In genomic region chr10:127243490-127244272, GRCh38 we compare ENCODE assay signal across 9 cellular contexts. TPM values are rescaled to one million over a fixed set of nuclear protein-coding genes. Genes with fewer than 3 reads are reported as not detected.
A peak's percentile ranks its signal among the peaks of the same experiment; 100 is the strongest.
DNase-seq lines count a peak whose midpoint lies in the region; ATAC-seq lines count a peak whose summit lies in the region.
"Had no signal": no experiment of that assay in that cellular context is flagged by ENCODE, and none has a peak within 500 bp of the region (broad histone marks: within the 10 kb centered on the region; RNA-seq: fewer than 3 reads in every experiment).

No MANE protein-coding gene starts in this region.

- H3K4me3 Mint-ChIP-seq in activated T-helper 2 cell treated with anti-CD3 and anti-CD28 coated beads, Interferon-gamma antibody, Interleukin-2, Interleukin-4, amounts not matched to agents 10 μg/mL and 5 μg/mL and 100 μg/mL, durations not matched to agents 14 hours and 24 hours and 36 hours (ENCODE audit: low read depth) = no peak overlapping the region
- no peak overlapping the region for H3K4me3 Mint-ChIP-seq in stimulated activated naive CD8-positive, alpha-beta T cell treated with anti-CD3 and anti-CD28 coated beads, Interleukin-15, amount 100 ng/mL, for 72 hours
- H3K4me3 Mint-ChIP-seq: B cell had no signal

- no peak overlapping the region for H3K27ac Mint-ChIP-seq in activated T-helper 2 cell treated with anti-CD3 and anti-CD28 coated beads, Interferon-gamma antibody, Interleukin-2, Interleukin-4, amounts not matched to agents 10 μg/mL and 5 μg/mL and 100 μg/mL, durations not matched to agents 14 hours and 24 hours and 36 hours
- peak overlapping the region in 1 of 2 donors; percentile 43 for H3K27ac Mint-ChIP-seq in stimulated activated naive CD8-positive, alpha-beta T cell treated with anti-CD3 and anti-CD28 coated beads, Interleukin-15, amount 100 ng/mL, for 72 hours
- H3K27ac Mint-ChIP-seq: B cell had no signal

- no peaks in the 10 kb centered on the region for H3K36me3 Mint-ChIP-seq in activated T-helper 2 cell treated with anti-CD3 and anti-CD28 coated beads, Interferon-gamma antibody, Interleukin-2, Interleukin-4, amounts not matched to agents 10 μg/mL and 5 μg/mL and 100 μg/mL, durations not matched to agents 14 hours and 24 hours and 36 hours (ENCODE audit: low read depth)

- H3K9me3 Mint-ChIP-seq in activated T-helper 2 cell treated with anti-CD3 and anti-CD28 coated beads, Interferon-gamma antibody, Interleukin-2, Interleukin-4, amounts not matched to agents 10 μg/mL and 5 μg/mL and 100 μg/mL, durations not matched to agents 14 hours and 24 hours and 36 hours = no peaks in the 10 kb centered on the region
- no peaks in the 10 kb centered on the region for H3K9me3 Mint-ChIP-seq in stimulated activated naive CD8-positive, alpha-beta T cell treated with anti-CD3 and anti-CD28 coated beads, Interleukin-15, amount 100 ng/mL, for 72 hours

- peak; percentile 52 for ATAC-seq in stimulated activated naive CD8-positive, alpha-beta T cell treated with anti-CD3 and anti-CD28 coated beads, Interleukin-15, amount 100 ng/mL, for 72 hours
- no peak for ATAC-seq in HG03378 (IDR thresholded peaks at IDR 0.05; ENCODE audit: unreplicated experiment)
- no peak for ATAC-seq in GM18868 (IDR thresholded peaks at IDR 0.05; ENCODE audit: unreplicated experiment)

- intact Hi-C loops in activated T-helper 2 cell treated with anti-CD3 and anti-CD28 coated beads, Interferon-gamma antibody, Interleukin-2, Interleukin-4, amounts not matched to agents 10 μg/mL and 5 μg/mL and 100 μg/mL, durations not matched to agents 14 hours and 24 hours and 36 hours (cut with micrococcal nuclease) = no loop called here

- DNase-seq in NCI-H1105 (lab: John Stamatoyannopoulos, UW) (peak; percentile 7), NCI-H1105 treated with DMSO at 0.1 percent for 48 hours (lab: John Stamatoyannopoulos, UW) (no peak), NCI-H146 (lab: John Stamatoyannopoulos, UW) (peak; percentile 72), iris pigment epithelial cell (ENCODE audit: low read depth) (peak; percentile 53)
- DNase-seq in activated T-helper 2 cell treated with anti-CD3 and anti-CD28 coated beads, Interferon-gamma antibody, Interleukin-2, Interleukin-4, amounts not matched to agents 10 μg/mL and 5 μg/mL and 100 μg/mL, durations not matched to agents 14 hours and 24 hours and 36 hours (ENCODE audit: low spot score) = peak; percentile 11
- peak; percentile 3 to 18 for DNase-seq in stimulated activated naive CD8-positive, alpha-beta T cell treated with anti-CD3 and anti-CD28 coated beads, Interleukin-15, amount 100 ng/mL, for 72 hours

- no peaks in the 10 kb centered on the region for H3K4me1 Mint-ChIP-seq in activated T-helper 2 cell treated with anti-CD3 and anti-CD28 coated beads, Interferon-gamma antibody, Interleukin-2, Interleukin-4, amounts not matched to agents 10 μg/mL and 5 μg/mL and 100 μg/mL, durations not matched to agents 14 hours and 24 hours and 36 hours (ENCODE audit: low read depth)
- H3K4me1 Mint-ChIP-seq in stimulated activated naive CD8-positive, alpha-beta T cell treated with anti-CD3 and anti-CD28 coated beads, Interleukin-15, amount 100 ng/mL, for 72 hours = no peaks in the 10 kb centered on the region
- H3K4me1 Mint-ChIP-seq: B cell had no signal

- H3K27me3 Mint-ChIP-seq in activated T-helper 2 cell treated with anti-CD3 and anti-CD28 coated beads, Interferon-gamma antibody, Interleukin-2, Interleukin-4, amounts not matched to agents 10 μg/mL and 5 μg/mL and 100 μg/mL, durations not matched to agents 14 hours and 24 hours and 36 hours (ENCODE audit: low read depth) = no peaks in the 10 kb centered on the region
- H3K27me3 Mint-ChIP-seq in stimulated activated naive CD8-positive, alpha-beta T cell treated with anti-CD3 and anti-CD28 coated beads, Interleukin-15, amount 100 ng/mL, for 72 hours = peaks cover 9% of the 10 kb centered on the region
- H3K27me3 Mint-ChIP-seq: B cell had no signal

RNA-seq across cellular contexts. Expression of gene INSYN2A, which starts 47.3 kb away (rescaled TPM):
- not detected in 2 replicates for total RNA-seq in activated T-helper 2 cell treated with anti-CD3 and anti-CD28 coated beads, Interferon-gamma antibody, Interleukin-2, Interleukin-4, amounts not matched to agents 10 μg/mL and 5 μg/mL and 100 μg/mL, durations not matched to agents 14 hours and 24 hours and 36 hours
- total RNA-seq: B cell had no signal
